In genomic region chr3:194303749-194304148, GRCh38 we compare ENCODE assay signal across 31 cellular contexts. TPM values are rescaled to one million over a fixed set of nuclear protein-coding genes. Genes with fewer than 3 reads are reported as not detected.
"Had no signal": no experiment of that assay in that cellular context is flagged by ENCODE, and none has a peak within 500 bp of the region (broad histone marks: within the 10 kb centered on the region; RNA-seq: fewer than 3 reads in every experiment).

No MANE protein-coding gene starts in this region.

- H3K36me3 ChIP-seq: esophagus squamous epithelium, gastrocnemius medialis, heart right ventricle, left lung, lower lobe of right lung had no signal

- ATAC-seq: effector memory CD8-positive, alpha-beta T cell; esophagus mucosa; gastrocnemius medialis; heart right ventricle; left cardiac atrium; left lung; left ventricle myocardium superior; lower lobe of right lung; naive thymus-derived CD8-positive, alpha-beta T cell had no signal

- H3K27me3 Mint-ChIP-seq: naive thymus-derived CD8-positive, alpha-beta T cell had no signal

- H3K27ac ChIP-seq: epithelial cell of prostate, esophagus squamous epithelium, gastrocnemius medialis, heart right ventricle, left lung, lower lobe of right lung had no signal

- H3K4me3 ChIP-seq: esophagus squamous epithelium, gastrocnemius medialis, heart right ventricle, left lung, lower lobe of right lung had no signal

- H3K9me3 ChIP-seq: esophagus squamous epithelium, gastrocnemius medialis, heart right ventricle, left lung, lower lobe of right lung had no signal

- FAIRE-seq: endometrium, islet of Langerhans, keratinocyte had no signal

- DNase-seq: cortex of kidney; effector CD8-positive, alpha-beta T cell; effector memory CD8-positive, alpha-beta T cell; erythroblast; esophagus squamous epithelium; foreskin fibroblast; foreskin melanocyte; gastrocnemius medialis; glutamatergic neuron; head of caudate nucleus; heart right ventricle; hippocampal formation; left lung; left ventricle myocardium superior; lower lobe of right lung; mesenchymal stem cell; midbrain had no signal

- H3K4me3 Mint-ChIP-seq: dendritic cell treated with granulocyte-macrophage colony-stimulating factor and Interleukin-4, amounts not matched to agents 40 ng/mL and 50 ng/mL, for 4 days; effector memory CD8-positive, alpha-beta T cell; endodermal cell; naive thymus-derived CD8-positive, alpha-beta T cell had no signal

- H3K27ac Mint-ChIP-seq: dendritic cell treated with granulocyte-macrophage colony-stimulating factor and Interleukin-4, amounts not matched to agents 40 ng/mL and 50 ng/mL, for 4 days; effector memory CD8-positive, alpha-beta T cell; endodermal cell; naive thymus-derived CD8-positive, alpha-beta T cell had no signal

- H3K9me3 Mint-ChIP-seq: dendritic cell treated with granulocyte-macrophage colony-stimulating factor and Interleukin-4, amounts not matched to agents 40 ng/mL and 50 ng/mL, for 4 days; effector memory CD8-positive, alpha-beta T cell; endodermal cell had no signal

RNA-seq across cellular contexts. Expression of gene CPN2, which starts 47.4 kb away (rescaled TPM):
- total RNA-seq: dermis microvascular lymphatic vessel endothelial cell; esophagus mucosa; esophagus squamous epithelium; glomerular endothelial cell; kidney epithelial cell; left cardiac atrium; left lung; lower lobe of right lung; lung microvascular endothelial cell; mononuclear cell; naive thymus-derived CD8-positive, alpha-beta T cell had no signal
- polyA plus RNA-seq: keratinocyte; naive thymus-derived CD8-positive, alpha-beta T cell had no signal
